ENCODE assay signal across 1 cellular context in the genomic region with DNA sequence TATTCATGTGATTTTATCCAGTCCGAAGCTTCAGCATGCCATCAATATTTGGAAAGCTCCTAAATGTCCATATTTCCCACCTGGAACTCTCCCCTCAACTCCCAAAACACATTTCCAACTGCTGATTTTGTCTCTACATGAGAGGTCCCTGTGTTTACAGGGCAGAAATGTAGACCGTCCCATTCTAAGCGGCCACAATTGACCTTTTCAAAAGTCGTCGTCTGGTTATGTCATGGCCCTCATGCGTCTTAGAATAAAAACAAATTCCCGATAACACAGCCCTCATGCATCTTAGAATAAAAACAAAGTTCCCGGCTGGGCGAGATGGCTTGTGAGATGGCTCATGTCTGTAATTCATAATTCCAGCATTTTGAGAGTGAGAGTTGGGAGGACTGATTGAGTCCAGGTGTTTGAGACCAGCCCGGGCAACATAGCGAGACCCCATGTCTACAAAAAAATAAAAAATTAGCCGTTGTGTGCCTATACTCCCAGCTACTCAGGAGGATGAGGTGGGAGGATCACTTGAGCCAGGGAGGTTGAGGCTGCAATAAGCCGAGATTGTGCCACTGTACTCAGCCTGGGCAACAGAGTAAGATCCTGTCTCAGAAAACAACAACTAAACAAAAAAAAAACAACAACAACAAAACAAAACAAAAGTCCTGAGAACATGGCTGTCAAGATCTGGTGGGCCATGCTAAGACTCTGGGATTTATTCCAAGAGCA.
TF ChIP-seq lines count a peak whose summit lies in the region.

No MANE protein-coding gene starts in this region.

TF ChIP-seq in GM12878, 131 proteins besides CTCF, POLR2A, EP300 and RAD21:
- TF ChIP-seq NFXL1 (IDR thresholded peaks at IDR 0.05; ENCODE audit: borderline replicate concordance) = 0 out of 2 replicates have a peak, but pooled peaks have one; percentile 6
- no peak for TF ChIP-seq CHD1 (IDR thresholded peaks at IDR 0.05; ENCODE audit: low read depth, low read length)
